ENCODE assay signal across 2 cellular contexts in genomic region chr5:180823346-180823745, GRCh38.
TF ChIP-seq lines count a peak whose summit lies in the region.

No MANE protein-coding gene starts in this region.

TF ChIP-seq in H1, 55 proteins besides CTCF, POLR2A, EP300 and RAD21:
- TF ChIP-seq TAF7 (optimal IDR thresholded peaks at IDR 0.05; ENCODE audit: borderline replicate concordance, low read depth, low read length) = no peak
- no peak for TF ChIP-seq BACH1 (IDR thresholded peaks at IDR 0.05; ENCODE audit: low read length)
- no peak for TF ChIP-seq CEBPB (IDR thresholded peaks at IDR 0.05; ENCODE audit: low read depth, low read length)
- no peak for TF ChIP-seq RXRA (IDR thresholded peaks at IDR 0.05; ENCODE audit: insufficient read depth, low read depth, low read length)
- no peak for TF ChIP-seq POLR2AphosphoS5 (IDR thresholded peaks at IDR 0.05; ENCODE audit: low read depth, low read length)
- no peak for TF ChIP-seq SAP30 (IDR thresholded peaks at IDR 0.05; ENCODE audit: insufficient read depth, insufficient replicate concordance, low read length)
- no peak for TF ChIP-seq SUZ12 (IDR thresholded peaks at IDR 0.05; ENCODE audit: low read length)
- no peak for TF ChIP-seq SP1 (IDR thresholded peaks at IDR 0.05; ENCODE audit: low read depth, low read length)
- TF ChIP-seq NRF1 (IDR thresholded peaks at IDR 0.05; ENCODE audit: low read depth, low read length) = no peak
- no peak for TF ChIP-seq SP4 (IDR thresholded peaks at IDR 0.05; ENCODE audit: low read length)
- no peak for TF ChIP-seq CHD1 (IDR thresholded peaks at IDR 0.05; ENCODE audit: low read depth, low read length)
- TF ChIP-seq EGR1 (IDR thresholded peaks at IDR 0.05; ENCODE audit: borderline replicate concordance, low read depth, low read length) = no peak
- TF ChIP-seq EZH2 (IDR thresholded peaks at IDR 0.05; ENCODE audit: low read depth, low read length, severe bottlenecking) = no peak
- no peak for TF ChIP-seq CREB1 (IDR thresholded peaks at IDR 0.05)
- TF ChIP-seq, protein P1, sequence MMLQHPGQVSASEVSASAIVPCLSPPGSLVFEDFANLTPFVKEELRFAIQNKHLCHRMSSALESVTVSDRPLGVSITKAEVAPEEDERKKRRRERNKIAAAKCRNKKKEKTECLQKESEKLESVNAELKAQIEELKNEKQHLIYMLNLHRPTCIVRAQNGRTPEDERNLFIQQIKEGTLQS (IDR thresholded peaks at IDR 0.05; ENCODE audit: insufficient read depth, low read depth, low read length) = no peak
- TF ChIP-seq TCF12 (IDR thresholded peaks at IDR 0.05; ENCODE audit: low read depth, low read length) = no peak
- TF ChIP-seq, protein P2, sequence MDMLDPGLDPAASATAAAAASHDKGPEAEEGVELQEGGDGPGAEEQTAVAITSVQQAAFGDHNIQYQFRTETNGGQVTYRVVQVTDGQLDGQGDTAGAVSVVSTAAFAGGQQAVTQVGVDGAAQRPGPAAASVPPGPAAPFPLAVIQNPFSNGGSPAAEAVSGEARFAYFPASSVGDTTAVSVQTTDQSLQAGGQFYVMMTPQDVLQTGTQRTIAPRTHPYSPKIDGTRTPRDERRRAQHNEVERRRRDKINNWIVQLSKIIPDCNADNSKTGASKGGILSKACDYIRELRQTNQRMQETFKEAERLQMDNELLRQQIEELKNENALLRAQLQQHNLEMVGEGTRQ (IDR thresholded peaks at IDR 0.05; ENCODE audit: low read length) = no peak
- TF ChIP-seq RFX5 (IDR thresholded peaks at IDR 0.05; ENCODE audit: borderline replicate concordance, low read depth, low read length) = no peak
- TF ChIP-seq SP2 (IDR thresholded peaks at IDR 0.05; ENCODE audit: low read length) = no peak
- TF ChIP-seq MAFK (IDR thresholded peaks at IDR 0.05; ENCODE audit: low read depth, low read length) = no peak

TF ChIP-seq in GM23338, 12 proteins besides CTCF, POLR2A, EP300 and RAD21:
- no peak for TF ChIP-seq STAT1 (IDR thresholded peaks at IDR 0.05; ENCODE audit: unreplicated experiment)
- TF ChIP-seq POLR2AphosphoS5 (IDR thresholded peaks at IDR 0.05; ENCODE audit: low read depth) = no peak
- no peak for TF ChIP-seq ZNF114 (CRISPR knock-in tag; IDR thresholded peaks at IDR 0.05)
- TF ChIP-seq EZH2phosphoT487 (IDR thresholded peaks at IDR 0.05; ENCODE audit: unreplicated experiment) = no peak
- no peak for TF ChIP-seq CREB1 (CRISPR knock-in tag; IDR thresholded peaks at IDR 0.05; ENCODE audit: low read depth)
- TF ChIP-seq JUNB (IDR thresholded peaks at IDR 0.05; ENCODE audit: unreplicated experiment) = no peak
- no peak for TF ChIP-seq ZNF331 (CRISPR knock-in tag; IDR thresholded peaks at IDR 0.05; ENCODE audit: low read depth)
- no peak for TF ChIP-seq ETS1 (IDR thresholded peaks at IDR 0.05)
- TF ChIP-seq, protein P3, sequence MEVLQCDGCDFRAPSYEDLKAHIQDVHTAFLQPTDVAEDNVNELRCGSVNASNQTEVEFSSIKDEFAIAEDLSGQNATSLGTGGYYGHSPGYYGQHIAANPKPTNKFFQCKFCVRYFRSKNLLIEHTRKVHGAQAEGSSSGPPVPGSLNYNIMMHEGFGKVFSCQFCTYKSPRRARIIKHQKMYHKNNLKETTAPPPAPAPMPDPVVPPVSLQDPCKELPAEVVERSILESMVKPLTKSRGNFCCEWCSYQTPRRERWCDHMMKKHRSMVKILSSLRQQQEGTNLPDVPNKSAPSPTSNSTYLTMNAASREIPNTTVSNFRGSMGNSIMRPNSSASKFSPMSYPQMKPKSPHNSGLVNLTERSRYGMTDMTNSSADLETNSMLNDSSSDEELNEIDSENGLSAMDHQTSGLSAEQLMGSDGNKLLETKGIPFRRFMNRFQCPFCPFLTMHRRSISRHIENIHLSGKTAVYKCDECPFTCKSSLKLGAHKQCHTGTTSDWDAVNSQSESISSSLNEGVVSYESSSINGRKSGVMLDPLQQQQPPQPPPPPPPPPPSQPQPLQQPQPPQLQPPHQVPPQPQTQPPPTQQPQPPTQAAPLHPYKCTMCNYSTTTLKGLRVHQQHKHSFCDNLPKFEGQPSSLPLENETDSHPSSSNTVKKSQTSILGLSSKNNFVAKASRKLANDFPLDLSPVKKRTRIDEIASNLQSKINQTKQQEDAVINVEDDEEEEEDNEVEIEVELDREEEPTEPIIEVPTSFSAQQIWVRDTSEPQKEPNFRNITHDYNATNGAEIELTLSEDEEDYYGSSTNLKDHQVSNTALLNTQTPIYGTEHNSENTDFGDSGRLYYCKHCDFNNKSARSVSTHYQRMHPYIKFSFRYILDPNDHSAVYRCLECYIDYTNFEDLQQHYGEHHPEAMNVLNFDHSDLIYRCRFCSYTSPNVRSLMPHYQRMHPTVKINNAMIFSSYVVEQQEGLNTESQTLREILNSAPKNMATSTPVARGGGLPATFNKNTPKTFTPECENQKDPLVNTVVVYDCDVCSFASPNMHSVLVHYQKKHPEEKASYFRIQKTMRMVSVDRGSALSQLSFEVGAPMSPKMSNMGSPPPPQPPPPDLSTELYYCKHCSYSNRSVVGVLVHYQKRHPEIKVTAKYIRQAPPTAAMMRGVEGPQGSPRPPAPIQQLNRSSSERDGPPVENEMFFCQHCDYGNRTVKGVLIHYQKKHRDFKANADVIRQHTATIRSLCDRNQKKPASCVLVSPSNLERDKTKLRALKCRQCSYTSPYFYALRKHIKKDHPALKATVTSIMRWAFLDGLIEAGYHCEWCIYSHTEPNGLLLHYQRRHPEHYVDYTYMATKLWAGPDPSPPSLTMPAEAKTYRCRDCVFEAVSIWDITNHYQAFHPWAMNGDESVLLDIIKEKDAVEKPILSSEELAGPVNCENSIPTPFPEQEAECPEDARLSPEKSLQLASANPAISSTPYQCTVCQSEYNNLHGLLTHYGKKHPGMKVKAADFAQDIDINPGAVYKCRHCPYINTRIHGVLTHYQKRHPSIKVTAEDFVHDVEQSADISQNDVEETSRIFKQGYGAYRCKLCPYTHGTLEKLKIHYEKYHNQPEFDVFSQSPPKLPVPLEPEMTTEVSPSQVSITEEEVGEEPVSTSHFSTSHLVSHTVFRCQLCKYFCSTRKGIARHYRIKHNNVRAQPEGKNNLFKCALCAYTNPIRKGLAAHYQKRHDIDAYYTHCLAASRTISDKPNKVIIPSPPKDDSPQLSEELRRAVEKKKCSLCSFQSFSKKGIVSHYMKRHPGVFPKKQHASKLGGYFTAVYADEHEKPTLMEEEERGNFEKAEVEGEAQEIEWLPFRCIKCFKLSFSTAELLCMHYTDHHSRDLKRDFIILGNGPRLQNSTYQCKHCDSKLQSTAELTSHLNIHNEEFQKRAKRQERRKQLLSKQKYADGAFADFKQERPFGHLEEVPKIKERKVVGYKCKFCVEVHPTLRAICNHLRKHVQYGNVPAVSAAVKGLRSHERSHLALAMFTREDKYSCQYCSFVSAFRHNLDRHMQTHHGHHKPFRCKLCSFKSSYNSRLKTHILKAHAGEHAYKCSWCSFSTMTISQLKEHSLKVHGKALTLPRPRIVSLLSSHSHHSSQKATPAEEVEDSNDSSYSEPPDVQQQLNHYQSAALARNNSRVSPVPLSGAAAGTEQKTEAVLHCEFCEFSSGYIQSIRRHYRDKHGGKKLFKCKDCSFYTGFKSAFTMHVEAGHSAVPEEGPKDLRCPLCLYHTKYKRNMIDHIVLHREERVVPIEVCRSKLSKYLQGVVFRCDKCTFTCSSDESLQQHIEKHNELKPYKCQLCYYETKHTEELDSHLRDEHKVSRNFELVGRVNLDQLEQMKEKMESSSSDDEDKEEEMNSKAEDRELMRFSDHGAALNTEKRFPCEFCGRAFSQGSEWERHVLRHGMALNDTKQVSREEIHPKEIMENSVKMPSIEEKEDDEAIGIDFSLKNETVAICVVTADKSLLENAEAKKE (CRISPR knock-in tag; IDR thresholded peaks at IDR 0.05) = no peak
- TF ChIP-seq, protein P4, sequence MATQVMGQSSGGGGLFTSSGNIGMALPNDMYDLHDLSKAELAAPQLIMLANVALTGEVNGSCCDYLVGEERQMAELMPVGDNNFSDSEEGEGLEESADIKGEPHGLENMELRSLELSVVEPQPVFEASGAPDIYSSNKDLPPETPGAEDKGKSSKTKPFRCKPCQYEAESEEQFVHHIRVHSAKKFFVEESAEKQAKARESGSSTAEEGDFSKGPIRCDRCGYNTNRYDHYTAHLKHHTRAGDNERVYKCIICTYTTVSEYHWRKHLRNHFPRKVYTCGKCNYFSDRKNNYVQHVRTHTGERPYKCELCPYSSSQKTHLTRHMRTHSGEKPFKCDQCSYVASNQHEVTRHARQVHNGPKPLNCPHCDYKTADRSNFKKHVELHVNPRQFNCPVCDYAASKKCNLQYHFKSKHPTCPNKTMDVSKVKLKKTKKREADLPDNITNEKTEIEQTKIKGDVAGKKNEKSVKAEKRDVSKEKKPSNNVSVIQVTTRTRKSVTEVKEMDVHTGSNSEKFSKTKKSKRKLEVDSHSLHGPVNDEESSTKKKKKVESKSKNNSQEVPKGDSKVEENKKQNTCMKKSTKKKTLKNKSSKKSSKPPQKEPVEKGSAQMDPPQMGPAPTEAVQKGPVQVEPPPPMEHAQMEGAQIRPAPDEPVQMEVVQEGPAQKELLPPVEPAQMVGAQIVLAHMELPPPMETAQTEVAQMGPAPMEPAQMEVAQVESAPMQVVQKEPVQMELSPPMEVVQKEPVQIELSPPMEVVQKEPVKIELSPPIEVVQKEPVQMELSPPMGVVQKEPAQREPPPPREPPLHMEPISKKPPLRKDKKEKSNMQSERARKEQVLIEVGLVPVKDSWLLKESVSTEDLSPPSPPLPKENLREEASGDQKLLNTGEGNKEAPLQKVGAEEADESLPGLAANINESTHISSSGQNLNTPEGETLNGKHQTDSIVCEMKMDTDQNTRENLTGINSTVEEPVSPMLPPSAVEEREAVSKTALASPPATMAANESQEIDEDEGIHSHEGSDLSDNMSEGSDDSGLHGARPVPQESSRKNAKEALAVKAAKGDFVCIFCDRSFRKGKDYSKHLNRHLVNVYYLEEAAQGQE (IDR thresholded peaks at IDR 0.05; ENCODE audit: unreplicated experiment) = no peak
- no peak for TF ChIP-seq EZH2 (IDR thresholded peaks at IDR 0.05; ENCODE audit: low read depth, unreplicated experiment)
- TF ChIP-seq NANOG (IDR thresholded peaks at IDR 0.05; ENCODE audit: borderline replicate concordance) = no peak
